ENCODE assay signal across 26 cellular contexts in the genomic region with DNA sequence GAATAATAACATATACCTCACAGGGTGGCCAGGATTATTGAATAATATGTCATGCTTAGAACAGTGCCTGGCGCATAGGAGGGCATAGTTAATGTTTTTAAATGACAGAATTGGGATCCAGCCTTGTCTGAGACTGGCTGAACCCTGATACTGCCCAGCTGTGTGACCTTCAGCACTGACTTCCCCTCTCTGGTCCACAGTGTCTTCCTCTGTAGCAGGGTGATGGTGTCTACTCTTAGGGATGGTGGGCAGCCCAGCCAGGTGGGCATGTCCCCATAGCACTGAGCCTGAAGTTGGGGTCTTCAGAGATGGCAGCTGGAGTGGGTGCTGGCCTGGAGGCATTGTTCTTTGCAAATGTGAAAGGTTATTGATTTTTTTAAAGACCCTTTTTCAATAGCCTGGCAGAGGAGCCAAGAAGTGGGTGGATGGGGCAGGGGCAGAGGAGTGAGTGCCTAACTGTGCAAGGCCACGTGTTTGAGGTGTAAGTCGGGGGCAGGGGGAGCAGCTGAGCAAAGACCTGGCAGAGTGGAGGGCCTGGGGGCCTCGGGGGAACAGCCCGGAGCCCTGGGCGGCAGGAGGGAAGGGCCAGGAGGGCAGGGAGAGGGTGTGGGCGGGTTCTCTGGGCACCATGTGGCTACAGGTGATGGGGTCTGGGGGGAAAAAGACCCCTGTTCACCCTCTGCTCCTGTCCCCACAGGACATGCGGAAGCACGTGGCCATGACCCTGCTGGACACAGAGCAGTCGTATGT. TPM values are rescaled to one million over a fixed set of nuclear protein-coding genes. Genes with fewer than 3 reads are reported as not detected.
"Had no signal": no experiment of that assay in that cellular context is flagged by ENCODE, and none has a peak within 500 bp of the region (broad histone marks: within the 10 kb centered on the region; RNA-seq: fewer than 3 reads in every experiment).

No MANE protein-coding gene starts in this region.

- H3K4me1 Mint-ChIP-seq: stimulated activated naive CD8-positive, alpha-beta T cell treated with anti-CD3 and anti-CD28 coated beads, Interleukin-15, amount 100 ng/mL, for 72 hours had no signal

- H3K36me3 ChIP-seq: ovary, thyroid gland had no signal

- H3K27me3 Mint-ChIP-seq: stimulated activated memory B cell treated with anti-CD40 and anti-IgM and Interleukin-4, amounts not matched to agents 10 μg/mL and 1 μg/mL and 100 μg/mL, for 72 hours; stimulated activated naive CD8-positive, alpha-beta T cell treated with anti-CD3 and anti-CD28 coated beads, Interleukin-15, amount 100 ng/mL, for 72 hours had no signal

- H3K9me3 Mint-ChIP-seq: activated CD4-positive, alpha-beta memory T cell treated with anti-CD3 and anti-CD28 coated beads, Interleukin-2, amount 10 ng/mL, durations not matched to agents 7 days and 5 days; activated CD4-positive, alpha-beta T cell treated with anti-CD3 and anti-CD28 coated beads, Interleukin-2, amount 10 ng/mL, durations not matched to agents 24 days and 14 days; activated T-cell treated with anti-CD3 and anti-CD28 coated beads, Interleukin-2, amount 50 U/mL, for 24 hours; neural crest cell; stimulated activated memory B cell treated with anti-CD40 and anti-IgM and Interleukin-4, amounts not matched to agents 10 μg/mL and 1 μg/mL and 100 μg/mL, for 72 hours; stimulated activated naive CD8-positive, alpha-beta T cell treated with anti-CD3 and anti-CD28 coated beads, Interleukin-15, amount 100 ng/mL, for 72 hours had no signal

- H3K27ac ChIP-seq: lower lobe of right lung, ovary, skin epidermis, thyroid gland, upper lobe of right lung had no signal

- H3K4me3 Mint-ChIP-seq: activated CD4-positive, alpha-beta memory T cell treated with anti-CD3 and anti-CD28 coated beads, Interleukin-2, amount 10 ng/mL, durations not matched to agents 7 days and 5 days; activated CD4-positive, alpha-beta T cell treated with anti-CD3 and anti-CD28 coated beads, Interleukin-2, amount 10 ng/mL, durations not matched to agents 24 days and 14 days; activated T-cell treated with anti-CD3 and anti-CD28 coated beads, Interleukin-2, amount 50 U/mL, for 24 hours; naive thymus-derived CD8-positive, alpha-beta T cell; neural crest cell; stimulated activated memory B cell treated with anti-CD40 and anti-IgM and Interleukin-4, amounts not matched to agents 10 μg/mL and 1 μg/mL and 100 μg/mL, for 72 hours; stimulated activated naive CD8-positive, alpha-beta T cell treated with anti-CD3 and anti-CD28 coated beads, Interleukin-15, amount 100 ng/mL, for 72 hours had no signal

- H3K4me3 ChIP-seq: coronary artery, lower lobe of right lung, ovary, skin epidermis, thyroid gland, upper lobe of right lung had no signal

- DNase-seq: activated CD4-positive, alpha-beta memory T cell treated with anti-CD3 and anti-CD28 coated beads, Interleukin-2, amount 10 ng/mL, durations not matched to agents 7 days and 5 days; activated CD4-positive, alpha-beta T cell treated with anti-CD3 and anti-CD28 coated beads, Interleukin-2, amount 10 ng/mL, durations not matched to agents 24 days and 14 days; activated CD4-positive, CD25-positive, alpha-beta regulatory T cell treated with anti-CD3 and anti-CD28 coated beads, Interleukin-2, amount 50 U/mL, for 72 hours; activated CD8-positive, alpha-beta memory T cell treated with anti-CD3 and anti-CD28 coated beads, Interleukin-2, amount 50 U/mL, for 48 hours; activated gamma-delta T cell treated with Interleukin-2 at 50 U/mL for 16 hours; activated naive CD4-positive, alpha-beta T cell treated with anti-CD3 and anti-CD28 coated beads, Interleukin-2, amount 50 U/mL, for 16 hours; activated T-cell treated with anti-CD3 and anti-CD28 coated beads, Interleukin-2, amount 50 U/mL, for 24 hours; amygdala; effector memory CD4-positive, alpha-beta T cell; foreskin fibroblast; head of caudate nucleus; lower lobe of right lung; mesenchymal stem cell; naive thymus-derived CD8-positive, alpha-beta T cell; ovary; stimulated activated CD4-positive, alpha-beta T cell treated with anti-CD3 and anti-CD28 coated beads, Interleukin-4, amount 100 ng/mL, for 24 hours; stimulated activated naive CD8-positive, alpha-beta T cell treated with anti-CD3 and anti-CD28 coated beads, Interleukin-15, amount 100 ng/mL, for 72 hours; T-helper 2 cell; thyroid gland; upper lobe of right lung had no signal

- H3K36me3 Mint-ChIP-seq: naive thymus-derived CD8-positive, alpha-beta T cell had no signal

- H3K9me3 ChIP-seq: lower lobe of right lung, ovary, thyroid gland, upper lobe of right lung had no signal

- H3K27me3 ChIP-seq: dorsolateral prefrontal cortex, ovary, thyroid gland, upper lobe of right lung had no signal

- H3K27ac Mint-ChIP-seq: activated CD4-positive, alpha-beta memory T cell treated with anti-CD3 and anti-CD28 coated beads, Interleukin-2, amount 10 ng/mL, durations not matched to agents 7 days and 5 days; activated CD4-positive, alpha-beta T cell treated with anti-CD3 and anti-CD28 coated beads, Interleukin-2, amount 10 ng/mL, durations not matched to agents 24 days and 14 days; activated T-cell treated with anti-CD3 and anti-CD28 coated beads, Interleukin-2, amount 50 U/mL, for 24 hours; naive thymus-derived CD8-positive, alpha-beta T cell; progenitor cell of endocrine pancreas; stimulated activated memory B cell treated with anti-CD40 and anti-IgM and Interleukin-4, amounts not matched to agents 10 μg/mL and 1 μg/mL and 100 μg/mL, for 72 hours had no signal

RNA-seq across cellular contexts. Expression of gene ARHGEF17, which starts 38.3 kb away (rescaled TPM):
- total RNA-seq: activated CD4-positive, alpha-beta T cell treated with anti-CD3 and anti-CD28 coated beads, Interleukin-2, amount 10 ng/mL, durations not matched to agents 24 days and 14 days; naive thymus-derived CD8-positive, alpha-beta T cell had no signal
